In the genomic region with DNA sequence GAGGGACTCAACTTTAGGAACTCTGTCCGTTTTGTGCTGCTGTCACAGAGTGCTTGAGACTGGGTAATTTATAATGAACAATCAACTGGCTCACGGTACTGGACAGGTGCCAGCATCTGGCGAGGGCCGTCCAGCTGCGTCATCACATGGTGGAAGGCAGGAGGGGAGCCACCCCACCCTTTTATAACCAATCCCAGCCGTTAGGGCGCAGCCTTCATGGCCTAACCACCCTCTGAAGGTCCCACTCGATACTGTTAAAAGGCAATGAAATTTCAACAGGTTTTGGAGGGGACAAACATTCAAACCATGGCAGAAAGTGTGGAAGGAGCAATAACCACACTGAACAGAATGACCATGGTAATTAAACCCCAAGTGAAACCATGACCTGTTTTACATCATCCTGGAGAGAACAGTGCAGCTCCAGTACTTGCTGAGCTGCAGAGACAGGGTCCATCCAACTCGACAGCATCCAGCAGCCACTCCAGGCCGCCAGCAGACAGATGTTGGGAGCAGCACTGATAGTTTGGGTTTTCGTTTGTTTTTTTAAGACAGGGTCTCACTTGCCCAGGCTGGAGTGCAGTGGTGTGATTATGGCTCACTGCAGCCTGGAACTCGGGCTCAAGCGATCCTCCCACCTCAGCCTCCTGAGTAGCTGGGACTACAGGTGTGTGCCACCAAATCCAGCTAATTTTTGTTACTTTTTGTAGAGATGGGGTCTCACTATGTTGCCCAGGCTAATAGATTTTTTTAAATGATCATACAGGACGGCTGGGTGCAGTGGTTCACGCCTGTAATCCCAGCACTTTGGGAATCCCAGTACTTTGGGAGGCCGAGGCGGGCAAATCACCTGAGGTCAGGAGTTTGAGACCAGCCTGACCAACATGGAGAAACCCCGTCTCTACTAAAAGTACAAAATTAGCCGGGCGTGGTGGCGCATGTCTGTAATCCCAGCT, we compare ENCODE assay signal across 9 cellular contexts. TPM values are rescaled to one million over a fixed set of nuclear protein-coding genes. Genes with fewer than 3 reads are reported as not detected.
A peak's percentile ranks its signal among the peaks of the same experiment; 100 is the strongest.
DNase-seq lines count a peak whose midpoint lies in the region; ATAC-seq and TF ChIP-seq lines count a peak whose summit lies in the region.
"Had no signal": no experiment of that assay in that cellular context is flagged by ENCODE, and none has a peak within 500 bp of the region (broad histone marks: within the 10 kb centered on the region; RNA-seq: fewer than 3 reads in every experiment).

No MANE protein-coding gene starts in this region.

- no peak overlapping the region for H2AFZ ChIP-seq in neural progenitor cell (replicated peaks)

- H3K36me3 ChIP-seq in neural progenitor cell: no peaks in the 10 kb centered on the region

- CTCF ChIA-PET in activated CD4-positive, alpha-beta T cell treated with anti-CD3 and anti-CD28 coated beads for 36 hours (lab: Charles Lee): interaction anchor here (0.6 kb wide), 1 partner anchor 40 kb away, joined by 4 read pairs; no protein-coding TSS in a partner anchor

- intact Hi-C loops in activated CD4-positive, alpha-beta T cell treated with anti-CD3 and anti-CD28 coated beads for 36 hours (cut with DNase I, micrococcal nuclease): no loop called here

- POLR2A ChIA-PET in activated CD4-positive, alpha-beta T cell treated with anti-CD3 and anti-CD28 coated beads for 36 hours (lab: Charles Lee): no interaction called here

- H4K20me1 ChIP-seq in neural progenitor cell (ENCODE audit: low read depth): peaks cover 6% of the 10 kb centered on the region

- no peak overlapping the region for H3K27ac ChIP-seq in neural progenitor cell
- H3K27ac ChIP-seq: BLaER1 treated with 17β-estradiol and CSF1 and Interleukin-3, amounts not matched to agents 10 nM and 100 nM had no signal

- no peak overlapping the region for H3K4me3 Mint-ChIP-seq in activated CD4-positive, alpha-beta T cell treated with anti-CD3 and anti-CD28 coated beads for 36 hours
- peak overlapping the region; percentile 52 to 59 for H3K4me3 Mint-ChIP-seq in effector memory CD8-positive, alpha-beta T cell
- H3K4me3 Mint-ChIP-seq in neural progenitor cell (peak overlapping the region; percentile 78), progenitor cell of endocrine pancreas (ENCODE audit: low read depth) (no peak overlapping the region)

- peaks cover 8% of the 10 kb centered on the region for H3K4me1 ChIP-seq in neural progenitor cell

- H3K4me3 ChIP-seq in neural progenitor cell: no peak overlapping the region

- H3K4me2 ChIP-seq in neural progenitor cell: no peak overlapping the region

- H3K9me3 ChIP-seq in neural progenitor cell (ENCODE audit: low read depth): no peaks in the 10 kb centered on the region
- H3K9me3 ChIP-seq: BLaER1 treated with 17β-estradiol and CSF1 and Interleukin-3, amounts not matched to agents 10 nM and 100 nM had no signal

- H3F3A ChIP-seq in neural progenitor cell (ENCODE audit: low read depth): peaks cover 19% of the 10 kb centered on the region

- peaks cover 10% of the 10 kb centered on the region for H3K4me1 Mint-ChIP-seq in activated CD4-positive, alpha-beta T cell treated with anti-CD3 and anti-CD28 coated beads for 36 hours
- H3K4me1 Mint-ChIP-seq in effector memory CD8-positive, alpha-beta T cell (ENCODE audit: low read depth in 2 of 2): peaks cover 16 to 17% of the 10 kb centered on the region in 2 donors
- peaks cover 25% of the 10 kb centered on the region for H3K4me1 Mint-ChIP-seq in neural progenitor cell
- H3K4me1 Mint-ChIP-seq in progenitor cell of endocrine pancreas (ENCODE audit: low read depth): peaks cover 3% of the 10 kb centered on the region

- no peaks in the 10 kb centered on the region for H3K9me3 Mint-ChIP-seq in activated CD4-positive, alpha-beta T cell treated with anti-CD3 and anti-CD28 coated beads for 36 hours (ENCODE audit: low read depth)
- no peaks in the 10 kb centered on the region for H3K9me3 Mint-ChIP-seq in effector memory CD8-positive, alpha-beta T cell
- H3K9me3 Mint-ChIP-seq in neural progenitor cell (peaks cover 3% of the 10 kb centered on the region), progenitor cell of endocrine pancreas (ENCODE audit: low read depth) (no peaks in the 10 kb centered on the region)

- peak; percentile 22 for DNase-seq in activated CD4-positive, alpha-beta T cell treated with anti-CD3 and anti-CD28 coated beads for 36 hours
- no peak for DNase-seq in activated CD4-positive, alpha-beta T cell treated with anti-CD3 and anti-CD28 coated beads, Interleukin-2, amount 50 U/mL, for 4 hours
- DNase-seq in NCI-H345 (lab: John Stamatoyannopoulos, UW) (peak; percentile 91), neural progenitor cell (ENCODE audit: low spot score) (no peak), putamen (ENCODE audit: low spot score) (no peak), progenitor cell of endocrine pancreas (ENCODE audit: low spot score, unreplicated experiment) (no peak)
- no peak for DNase-seq in effector memory CD8-positive, alpha-beta T cell

- H3K27me3 Mint-ChIP-seq in activated CD4-positive, alpha-beta T cell treated with anti-CD3 and anti-CD28 coated beads for 36 hours: peaks cover 29% of the 10 kb centered on the region
- H3K27me3 Mint-ChIP-seq in effector memory CD8-positive, alpha-beta T cell: peaks cover 28 to 33% of the 10 kb centered on the region in 2 donors
- peaks cover 13% of the 10 kb centered on the region for H3K27me3 Mint-ChIP-seq in neural progenitor cell (ENCODE audit: insufficient read depth, low read depth)
- peaks cover 48% of the 10 kb centered on the region for H3K27me3 Mint-ChIP-seq in progenitor cell of endocrine pancreas

- no peak overlapping the region for H3K9ac ChIP-seq in neural progenitor cell
- H3K9ac ChIP-seq: BLaER1 treated with 17β-estradiol and CSF1 and Interleukin-3, amounts not matched to agents 10 nM and 100 nM had no signal

- H3K79me2 ChIP-seq in neural progenitor cell (ENCODE audit: low read depth): no peaks in the 10 kb centered on the region

- TF ChIP-seq CTCF in neural progenitor cell (IDR thresholded peaks at IDR 0.05): no peak
- TF ChIP-seq CTCF in progenitor cell of endocrine pancreas (IDR thresholded peaks at IDR 0.05; ENCODE audit: unreplicated experiment): no peak

- H3K27ac Mint-ChIP-seq in activated CD4-positive, alpha-beta T cell treated with anti-CD3 and anti-CD28 coated beads for 36 hours: no peak overlapping the region
- no peak overlapping the region for H3K27ac Mint-ChIP-seq in effector memory CD8-positive, alpha-beta T cell
- no peak overlapping the region for H3K27ac Mint-ChIP-seq in neural progenitor cell
- H3K27ac Mint-ChIP-seq in progenitor cell of endocrine pancreas: no peak overlapping the region

- peaks cover 58% of the 10 kb centered on the region for H3K27me3 ChIP-seq in neural progenitor cell

- ATAC-seq in activated CD4-positive, alpha-beta T cell treated with anti-CD3 and anti-CD28 coated beads for 36 hours: no peak
- ATAC-seq in effector memory CD8-positive, alpha-beta T cell (replicated peaks): no peak
- ATAC-seq in HG02798 (IDR thresholded peaks at IDR 0.05; ENCODE audit: poor library complexity, unreplicated experiment): no peak

- peaks cover 6% of the 10 kb centered on the region for H3K36me3 Mint-ChIP-seq in activated CD4-positive, alpha-beta T cell treated with anti-CD3 and anti-CD28 coated beads for 36 hours (ENCODE audit: low read depth)
- peaks cover 11% of the 10 kb centered on the region for H3K36me3 Mint-ChIP-seq in effector memory CD8-positive, alpha-beta T cell (ENCODE audit: insufficient read depth)
- H3K36me3 Mint-ChIP-seq in neural progenitor cell (peaks cover 4% of the 10 kb centered on the region), progenitor cell of endocrine pancreas (ENCODE audit: insufficient read depth) (peaks cover 2% of the 10 kb centered on the region)

RNA-seq across cellular contexts. Expression of a gene that starts 11.0 kb away (rescaled TPM):
- total RNA-seq in activated CD4-positive, alpha-beta T cell treated with anti-CD3 and anti-CD28 coated beads for 36 hours: 10 to 100 TPM; 15.9 to 19.4 TPM
- 11.5 and 20.9 TPM in 2 replicates for total RNA-seq in neural progenitor cell (ENCODE audit: low replicate concordance)
- total RNA-seq in progenitor cell of endocrine pancreas: 26.1 and 27.8 TPM in 2 replicates

RNA-seq across cellular contexts. Expression of a gene that starts 32.3 kb away (rescaled TPM):
- total RNA-seq in activated CD4-positive, alpha-beta T cell treated with anti-CD3 and anti-CD28 coated beads for 36 hours: 1 to 10 TPM; 4.6 to 5.0 TPM
- 15.6 and 16.1 TPM in 2 replicates for total RNA-seq in neural progenitor cell (ENCODE audit: low replicate concordance)
- total RNA-seq in progenitor cell of endocrine pancreas: 37.6 and 40.4 TPM in 2 replicates

Comparison
In these comparisons a context has a peak if more than half of its experiments do, and no peak if none do; other contexts are left out.
1. DNase-seq: peak in activated CD4-positive, alpha-beta T cell treated with anti-CD3 and anti-CD28 coated beads for 36 hours (single experiment) and NCI-H345 (single experiment); none in activated CD4-positive, alpha-beta T cell treated with anti-CD3 and anti-CD28 coated beads, Interleukin-2, amount 50 U/mL, for 4 hours (0 of 2), effector memory CD8-positive, alpha-beta T cell (0 of 3), neural progenitor cell (single experiment), putamen (single experiment) and progenitor cell of endocrine pancreas (single experiment).
2. H3K4me3 Mint-ChIP-seq: peak in effector memory CD8-positive, alpha-beta T cell (2 of 2) and neural progenitor cell (single experiment); none in activated CD4-positive, alpha-beta T cell treated with anti-CD3 and anti-CD28 coated beads for 36 hours (single experiment) and progenitor cell of endocrine pancreas (single experiment).